16 cellular contexts compared by ENCODE assay signal in genomic region chr4:168478868-168479267, GRCh38. TPM values are rescaled to one million over a fixed set of nuclear protein-coding genes. Genes with fewer than 3 reads are reported as not detected.
DNase-seq lines count a peak whose midpoint lies in the region; ATAC-seq, FAIRE-seq and TF ChIP-seq lines count a peak whose summit lies in the region.
"Had no signal": no experiment of that assay in that cellular context is flagged by ENCODE, and none has a peak within 500 bp of the region (broad histone marks: within the 10 kb centered on the region; RNA-seq: fewer than 3 reads in every experiment).

No MANE protein-coding gene starts in this region.

- no peak for ATAC-seq in CD4-positive, CD25-positive, alpha-beta regulatory T cell (ENCODE audit: low read depth in 2 of 2)
- ATAC-seq in HG02870 (IDR thresholded peaks at IDR 0.05; ENCODE audit: unreplicated experiment) (no peak), aorta (ENCODE audit: low FRiP score) (no peak)
- ATAC-seq: activated CD4-positive, CD25-positive, alpha-beta regulatory T cell treated with anti-CD3 and anti-CD28 coated beads, Interleukin-2, amount 50 U/mL, for 24 hours had no signal

- no peaks in the 10 kb centered on the region for H3K27me3 ChIP-seq in CD4-positive, CD25-positive, alpha-beta regulatory T cell (ENCODE audit: control insufficient read depth, insufficient read depth, low read length)
- H3K27me3 ChIP-seq in astrocyte (ENCODE audit: insufficient read depth, low read length) = no peaks in the 10 kb centered on the region
- no peaks in the 10 kb centered on the region for H3K27me3 ChIP-seq in aorta (ENCODE audit: control insufficient read depth in 1 of 2, insufficient read depth in 2 of 2, low read length in 1 of 2)
- H3K27me3 ChIP-seq: ovary, SJCRH30 had no signal

- no peaks in the 10 kb centered on the region for H3K27me3 Mint-ChIP-seq in CD4-positive, CD25-positive, alpha-beta regulatory T cell
- H3K27me3 Mint-ChIP-seq in astrocyte (ENCODE audit: low read depth, unreplicated experiment) (no peaks in the 10 kb centered on the region), nephron progenitor cell (ENCODE audit: low read depth, poor library complexity) (peaks cover 12% of the 10 kb centered on the region)

- H3K9me3 ChIP-seq in CD4-positive, CD25-positive, alpha-beta regulatory T cell (ENCODE audit: control insufficient read depth in 2 of 2, low read length in 2 of 2) = no peaks in the 10 kb centered on the region
- H3K9me3 ChIP-seq in astrocyte (ENCODE audit: insufficient read depth, low read depth, low read length) (no peaks in the 10 kb centered on the region), aorta (ENCODE audit: control insufficient read depth, low read length) (no peaks in the 10 kb centered on the region)
- H3K9me3 ChIP-seq: Caco-2, ovary, SJCRH30 had no signal

- no peak for DNase-seq in CD4-positive, CD25-positive, alpha-beta regulatory T cell
- no peak for DNase-seq in HEK293T (ENCODE audit: extremely low spot score)
- no peak for DNase-seq in astrocyte (ENCODE audit: low read depth)
- DNase-seq in nephron progenitor cell = no peak
- no peak for DNase-seq in aorta
- DNase-seq in DMS 273 treated with DMSO at 0.1 percent for 48 hours (lab: John Stamatoyannopoulos, UW) = no peak
- DNase-seq: Caco-2; NCI-H1105; NCI-H526; SJCRH30; stimulated activated CD4-positive, alpha-beta T cell treated with anti-CD3 and anti-CD28 coated beads, Interleukin-2, amount 100 ng/mL, for 24 hours; stimulated activated naive CD4-positive, alpha-beta T cell treated with Interleukin-2 at 50 U/mL for 16 hours had no signal

- FAIRE-seq in astrocyte (lab: Jason Lieb, UNC) = peak; percentile 26
- FAIRE-seq: frontal cortex had no signal

- CTCF ChIA-PET in HEK293T (lab: Yijun Ruan, JAX) = no interaction called here

- TF ChIP-seq CTCF in astrocyte (IDR thresholded peaks at IDR 0.05; ENCODE audit: insufficient read depth, low read depth, low read length) = no peak
- no peak for TF ChIP-seq CTCF in nephron progenitor cell (IDR thresholded peaks at IDR 0.05)

- no peak overlapping the region for H3K9ac ChIP-seq in astrocyte (ENCODE audit: low read length)

- H3K4me1 ChIP-seq in CD4-positive, CD25-positive, alpha-beta regulatory T cell (ENCODE audit: control insufficient read depth, insufficient read depth, low read length, poor library complexity, severe bottlenecking) = peaks cover 50% of the 10 kb centered on the region
- H3K4me1 ChIP-seq in astrocyte (ENCODE audit: insufficient read depth, low read length) (peaks cover 14% of the 10 kb centered on the region), aorta (ENCODE audit: control insufficient read depth in 1 of 2, insufficient read depth in 2 of 2, low read length in 2 of 2) (peaks cover 0 to 2% of the 10 kb centered on the region in 2 donors)

- H3K79me2 ChIP-seq in astrocyte (ENCODE audit: insufficient read depth, low read length) = peaks cover 12% of the 10 kb centered on the region

- H3K4me3 ChIP-seq in CD4-positive, CD25-positive, alpha-beta regulatory T cell (ENCODE audit: low read depth, low read length) = peak overlapping the region; percentile 79
- H3K4me3 ChIP-seq in astrocyte (ENCODE audit: insufficient read depth, low read depth, low read length) (no peak overlapping the region), aorta (ENCODE audit: low read length in 2 of 2) (no peak overlapping the region)

- peaks cover 47 to 91% (median 72%) of the 10 kb centered on the region in 4 donors for H3K4me1 Mint-ChIP-seq in CD4-positive, CD25-positive, alpha-beta regulatory T cell
- H3K4me1 Mint-ChIP-seq in astrocyte (ENCODE audit: low read depth, unreplicated experiment) (peaks cover 58% of the 10 kb centered on the region), nephron progenitor cell (peaks cover 19% of the 10 kb centered on the region)

- no peaks in the 10 kb centered on the region for H4K20me1 ChIP-seq in astrocyte (ENCODE audit: insufficient read depth, low read length)

- 99% methylated on average over 3 of the region's 3 CpGs for WGBS in aorta, 2 donors

- no peak overlapping the region for H2AFZ ChIP-seq in astrocyte (ENCODE audit: low read depth, low read length)

- intact Hi-C loops in aorta (cut with DNase I) = no loop called here

- H3K27ac Mint-ChIP-seq in CD4-positive, CD25-positive, alpha-beta regulatory T cell = peak overlapping the region; percentile 42 to 95 (median 95)
- H3K27ac Mint-ChIP-seq in astrocyte (ENCODE audit: unreplicated experiment) (peak overlapping the region; percentile 99), nephron progenitor cell (no peak overlapping the region)

- peaks cover 23% of the 10 kb centered on the region for H3K36me3 Mint-ChIP-seq in CD4-positive, CD25-positive, alpha-beta regulatory T cell
- peaks cover 6% of the 10 kb centered on the region for H3K36me3 Mint-ChIP-seq in astrocyte (ENCODE audit: low read depth, unreplicated experiment)
- no peaks in the 10 kb centered on the region for H3K36me3 Mint-ChIP-seq in nephron progenitor cell (ENCODE audit: low read depth)

- H3K4me3 Mint-ChIP-seq in CD4-positive, CD25-positive, alpha-beta regulatory T cell = peak overlapping the region; percentile 95 to 99 (median 98)
- H3K4me3 Mint-ChIP-seq in astrocyte (ENCODE audit: unreplicated experiment) = peak overlapping the region; percentile 95
- peak overlapping the region; percentile 12 for H3K4me3 Mint-ChIP-seq in nephron progenitor cell

- no peaks in the 10 kb centered on the region for H3K36me3 ChIP-seq in CD4-positive, CD25-positive, alpha-beta regulatory T cell (ENCODE audit: control insufficient read depth, insufficient read depth, low read length)
- H3K36me3 ChIP-seq in astrocyte (ENCODE audit: insufficient read depth, low read length) (no peaks in the 10 kb centered on the region), aorta (ENCODE audit: control insufficient read depth in 1 of 2, insufficient read depth in 2 of 2, low read length in 1 of 2) (no peaks in the 10 kb centered on the region)
- H3K36me3 ChIP-seq: ovary, SJCRH30 had no signal

- POLR2A ChIA-PET in HEK293T (lab: Yijun Ruan, JAX) = interaction anchor here (0.6 to 2.4 kb wide), 6 partner anchors 9 to 1275 kb away, joined by 3 to 16 read pairs (median 3); no protein-coding TSS in a partner anchor

- H3K27ac ChIP-seq in CD4-positive, CD25-positive, alpha-beta regulatory T cell (ENCODE audit: insufficient read depth, low read length, poor library complexity, severe bottlenecking) = no peak overlapping the region
- no peak overlapping the region for H3K27ac ChIP-seq in astrocyte (ENCODE audit: low read depth, low read length)
- H3K27ac ChIP-seq in aorta (ENCODE audit: low read depth in 1 of 2, low read length in 2 of 2) = no peak overlapping the region
- H3K27ac ChIP-seq: ovary had no signal

- H3K9me3 Mint-ChIP-seq in CD4-positive, CD25-positive, alpha-beta regulatory T cell = peaks cover 0 to 3% (median 0%) of the 10 kb centered on the region in 7 donors
- H3K9me3 Mint-ChIP-seq in astrocyte (ENCODE audit: unreplicated experiment) (no peaks in the 10 kb centered on the region), nephron progenitor cell (no peaks in the 10 kb centered on the region)

- peak overlapping the region; percentile 91 for H3K4me2 ChIP-seq in astrocyte (ENCODE audit: low read length)

TF ChIP-seq in HEK293T, 16 proteins besides CTCF, POLR2A, EP300 and RAD21:
- TF ChIP-seq, protein P1, sequence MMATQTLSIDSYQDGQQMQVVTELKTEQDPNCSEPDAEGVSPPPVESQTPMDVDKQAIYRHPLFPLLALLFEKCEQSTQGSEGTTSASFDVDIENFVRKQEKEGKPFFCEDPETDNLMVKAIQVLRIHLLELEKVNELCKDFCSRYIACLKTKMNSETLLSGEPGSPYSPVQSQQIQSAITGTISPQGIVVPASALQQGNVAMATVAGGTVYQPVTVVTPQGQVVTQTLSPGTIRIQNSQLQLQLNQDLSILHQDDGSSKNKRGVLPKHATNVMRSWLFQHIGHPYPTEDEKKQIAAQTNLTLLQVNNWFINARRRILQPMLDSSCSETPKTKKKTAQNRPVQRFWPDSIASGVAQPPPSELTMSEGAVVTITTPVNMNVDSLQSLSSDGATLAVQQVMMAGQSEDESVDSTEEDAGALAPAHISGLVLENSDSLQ (IDR thresholded peaks at IDR 0.05) = peak; percentile 48
- no peak for TF ChIP-seq BHLHE40 (IDR thresholded peaks at IDR 0.05; ENCODE audit: borderline replicate concordance)

RNA-seq across cellular contexts. Expression of gene DDX60L, which starts 1.4 kb away (rescaled TPM):
- 69.0 TPM for total RNA-seq in CD4-positive, CD25-positive, alpha-beta regulatory T cell
- 10 to 100 TPM; 20.6 to 28.8 (median 26.6) TPM for polyA plus RNA-seq in CD4-positive, CD25-positive, alpha-beta regulatory T cell
- 90.9 and 91.8 TPM in 2 replicates for total RNA-seq in astrocyte
- total RNA-seq in aorta = 10 to 100 TPM; 19.5 to 30.1 TPM
- 10 to 100 TPM in 1 of 2 donors, 1 to 10 TPM in 1; 4.1 to 11.5 TPM for polyA plus RNA-seq in aorta

RNA-seq across cellular contexts. Expression of gene PALLD, which starts 18.0 kb away (rescaled TPM):
- total RNA-seq in CD4-positive, CD25-positive, alpha-beta regulatory T cell = 1.9 TPM
- polyA plus RNA-seq in CD4-positive, CD25-positive, alpha-beta regulatory T cell = 1 to 10 TPM in 1 of 4 donors, under 1 TPM in 2, not detected in 1; 0.37 to 1.0 (median 0.48) TPM
- total RNA-seq in astrocyte (498 and 551 TPM in 2 replicates), aorta (100 to 1,000 TPM; 352 to 626 TPM)
- 100 to 1,000 TPM; 253 to 576 TPM for polyA plus RNA-seq in aorta

Comparison
In these comparisons a context has a peak if more than half of its experiments do, and no peak if none do; other contexts are left out.
1. H3K4me3 Mint-ChIP-seq: peak in every context shown above with its lines; median percentile 98 in CD4-positive, CD25-positive, alpha-beta regulatory T cell; 95 in astrocyte; 12 in nephron progenitor cell.
2. RNA of gene PALLD, which starts 18.0 kb away (total RNA-seq): 352 to 626 TPM in aorta and 498 to 551 TPM in astrocyte; 1.9 TPM in CD4-positive, CD25-positive, alpha-beta regulatory T cell (single experiment); every median in the first group is over 100 times any median in the second.